In the genomic region with DNA sequence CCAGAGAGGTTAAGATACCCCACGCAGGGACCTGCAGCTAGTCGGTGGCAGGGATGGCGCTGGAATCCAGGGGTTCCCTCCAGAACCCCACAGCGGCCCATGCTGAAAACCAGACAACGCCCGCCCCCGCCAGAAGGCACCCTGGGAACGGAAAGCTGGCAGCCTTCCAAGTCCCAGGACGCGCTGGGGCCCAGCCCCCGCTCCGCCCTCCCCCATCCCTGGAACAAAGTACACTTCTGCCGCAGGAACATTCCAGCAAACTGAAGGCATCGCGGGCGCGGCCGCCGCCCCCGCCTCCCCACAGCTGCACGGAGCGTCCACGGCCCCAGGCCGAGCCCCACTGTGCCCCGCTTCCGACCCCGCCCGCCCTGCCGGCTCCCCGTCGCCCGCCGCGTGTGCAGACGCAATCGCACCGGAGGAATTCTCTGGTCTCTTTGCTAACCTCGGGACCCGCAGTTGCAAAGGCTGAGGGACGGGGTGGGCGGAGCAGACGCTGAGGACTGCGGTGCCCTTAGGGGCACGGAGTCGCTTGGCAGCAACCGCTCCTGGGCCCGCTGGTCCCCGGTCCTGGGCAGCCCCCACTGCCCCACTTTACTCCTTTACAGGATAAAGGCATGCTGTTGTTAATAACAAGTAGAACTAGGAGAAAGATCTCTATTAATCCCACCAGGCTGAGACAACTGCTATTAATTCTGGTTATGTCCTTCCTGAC, we compare ENCODE assay signal across 8 cellular contexts. TPM values are rescaled to one million over a fixed set of nuclear protein-coding genes. Genes with fewer than 3 reads are reported as not detected.
DNase-seq lines count a peak whose midpoint lies in the region; ATAC-seq and TF ChIP-seq lines count a peak whose summit lies in the region.

No MANE protein-coding gene starts in this region.

- H4K20me1 ChIP-seq in PC-3 (ENCODE audit: low read length), result no peaks in the 10 kb centered on the region

- BruUV-seq in PC-3 (replicated peaks; lab: Mats Ljungman, UMichigan), result no TSS peak

- H3K4me1 Mint-ChIP-seq in naive thymus-derived CD4-positive, alpha-beta T cell, result peaks cover 8 to 29% (median 20%) of the 10 kb centered on the region in 7 donors
- peaks cover 19% of the 10 kb centered on the region for H3K4me1 Mint-ChIP-seq in stimulated activated memory B cell treated with anti-CD40 and anti-IgM and Interleukin-4, amounts not matched to agents 10 μg/mL and 1 μg/mL and 100 μg/mL, for 72 hours

- no peak for TF ChIP-seq CTCF in PC-3 (conservative IDR thresholded peaks at IDR 0.05; ENCODE audit: low read depth, low read length)

- CTCF ChIA-PET in PC-3 (lab: Charles Lee), result no interaction called here
- CTCF ChIA-PET in naive thymus-derived CD4-positive, alpha-beta T cell (lab: Charles Lee), result interaction anchor here (0.6 kb wide), 1 partner anchor 23 kb away, joined by 3 read pairs; no protein-coding TSS in a partner anchor

- DNase-seq in SIG-M5 treated with dmso at 0.1 percent for 504 hours (lab: John Stamatoyannopoulos, UW; ENCODE audit: unreplicated experiment) (peak; percentile 60), SIG-M5 (lab: John Stamatoyannopoulos, UW) (no peak), PC-3 (peak; percentile 37), fibroblast of peridontal ligament (ENCODE audit: extremely low read depth) (peak; percentile 20), NCI-H187 treated with DMSO at 0.1 percent for 48 hours (lab: John Stamatoyannopoulos, UW) (no peak)
- DNase-seq in activated T-helper 1 cell treated with anti-CD3 and anti-CD28 coated beads, Interleukin-2, amount 50 U/mL, for 16 hours (ENCODE audit: low read depth in 1 of 2, low spot score in 1 of 2), result peak; percentile 16 to 26
- peak; percentile 6 to 50 (median 35) for DNase-seq in naive thymus-derived CD4-positive, alpha-beta T cell

- H3K36me3 ChIP-seq in PC-3 (ENCODE audit: low read depth, low read length), result no peaks in the 10 kb centered on the region
- no peaks in the 10 kb centered on the region for H3K36me3 ChIP-seq in naive thymus-derived CD4-positive, alpha-beta T cell (ENCODE audit: control insufficient read depth in 2 of 3, insufficient read depth in 3 of 3, low read length in 3 of 3)

- no peak overlapping the region for H3K27ac ChIP-seq in PC-3 (ENCODE audit: low read length)
- no peak overlapping the region for H3K27ac ChIP-seq in naive thymus-derived CD4-positive, alpha-beta T cell (ENCODE audit: low read depth, low read length)

- no peaks in the 10 kb centered on the region for H3K79me2 ChIP-seq in PC-3 (ENCODE audit: low read length)

- intact Hi-C loops in PC-3 (cut with micrococcal nuclease), result no loop called here
- intact Hi-C loops in naive thymus-derived CD4-positive, alpha-beta T cell (cut with micrococcal nuclease), result loop anchor here in 1 of 2 donors (10.0 kb wide), 1 partner anchor 420 kb away; no protein-coding TSS in a partner anchor

- no peaks in the 10 kb centered on the region for H3K27me3 ChIP-seq in PC-3 (ENCODE audit: low read length)
- H3K27me3 ChIP-seq in naive thymus-derived CD4-positive, alpha-beta T cell (ENCODE audit: control insufficient read depth in 2 of 2, insufficient read depth in 2 of 2, low read length in 2 of 2), result no peaks in the 10 kb centered on the region

- POLR2A ChIA-PET in PC-3 (lab: Charles Lee; ENCODE audit: unreplicated experiment), result no interaction called here
- POLR2A ChIA-PET in naive thymus-derived CD4-positive, alpha-beta T cell (lab: Charles Lee), result interaction anchor here (0.5 kb wide), 1 partner anchor 361 kb away, joined by 3 read pairs; no protein-coding TSS in a partner anchor

- H3F3A ChIP-seq in PC-3 (ENCODE audit: low read length, unreplicated experiment), result no peaks in the 10 kb centered on the region

- H2AFZ ChIP-seq in PC-3 (ENCODE audit: low read length), result peak overlapping the region; percentile 96

- H3K9me3 ChIP-seq in PC-3 (ENCODE audit: low read length), result no peaks in the 10 kb centered on the region
- no peaks in the 10 kb centered on the region for H3K9me3 ChIP-seq in naive thymus-derived CD4-positive, alpha-beta T cell (ENCODE audit: control insufficient read depth in 2 of 3, low read length in 3 of 3)

- peak overlapping the region; percentile 53 to 84 (median 74) for H3K4me3 Mint-ChIP-seq in naive thymus-derived CD4-positive, alpha-beta T cell
- peak overlapping the region; percentile 69 for H3K4me3 Mint-ChIP-seq in stimulated activated memory B cell treated with anti-CD40 and anti-IgM and Interleukin-4, amounts not matched to agents 10 μg/mL and 1 μg/mL and 100 μg/mL, for 72 hours

- peaks cover 0 to 2% (median 0%) of the 10 kb centered on the region in 5 donors for H3K36me3 Mint-ChIP-seq in naive thymus-derived CD4-positive, alpha-beta T cell
- peaks cover under 1% of the 10 kb centered on the region for H3K36me3 Mint-ChIP-seq in stimulated activated memory B cell treated with anti-CD40 and anti-IgM and Interleukin-4, amounts not matched to agents 10 μg/mL and 1 μg/mL and 100 μg/mL, for 72 hours

- peak overlapping the region; percentile 75 for H3K4me3 ChIP-seq in PC-3 (ENCODE audit: low read length)
- H3K4me3 ChIP-seq in naive thymus-derived CD4-positive, alpha-beta T cell (ENCODE audit: low read length), result peak overlapping the region; percentile 28

- peak; percentile 73 for ATAC-seq in PC-3
- peak; percentile 68 for ATAC-seq in naive thymus-derived CD4-positive, alpha-beta T cell
- peak; percentile 71 for ATAC-seq in stimulated activated memory B cell treated with anti-CD40 and anti-IgM and Interleukin-4, amounts not matched to agents 10 μg/mL and 1 μg/mL and 100 μg/mL, for 72 hours

- H3K27me3 Mint-ChIP-seq in naive thymus-derived CD4-positive, alpha-beta T cell, result peaks cover 5 to 25% (median 21%) of the 10 kb centered on the region in 5 donors
- H3K27me3 Mint-ChIP-seq in stimulated activated memory B cell treated with anti-CD40 and anti-IgM and Interleukin-4, amounts not matched to agents 10 μg/mL and 1 μg/mL and 100 μg/mL, for 72 hours, result peaks cover 43% of the 10 kb centered on the region

- H3K27ac Mint-ChIP-seq in naive thymus-derived CD4-positive, alpha-beta T cell, result peak overlapping the region in 1 of 9 donors; percentile 32
- H3K27ac Mint-ChIP-seq in stimulated activated memory B cell treated with anti-CD40 and anti-IgM and Interleukin-4, amounts not matched to agents 10 μg/mL and 1 μg/mL and 100 μg/mL, for 72 hours, result no peak overlapping the region

- peak overlapping the region; percentile 41 for H3K9ac ChIP-seq in PC-3 (ENCODE audit: low read length)

- H3K4me1 ChIP-seq in PC-3 (ENCODE audit: insufficient read depth, low read length), result peaks cover 16% of the 10 kb centered on the region
- no peaks in the 10 kb centered on the region for H3K4me1 ChIP-seq in naive thymus-derived CD4-positive, alpha-beta T cell (ENCODE audit: control insufficient read depth in 2 of 2, insufficient read depth in 2 of 2, low read length in 2 of 2)

- H3K4me2 ChIP-seq in PC-3 (ENCODE audit: low read length), result peak overlapping the region; percentile 90

- peaks cover 0 to 2% (median 0%) of the 10 kb centered on the region in 11 donors for H3K9me3 Mint-ChIP-seq in naive thymus-derived CD4-positive, alpha-beta T cell
- H3K9me3 Mint-ChIP-seq in stimulated activated memory B cell treated with anti-CD40 and anti-IgM and Interleukin-4, amounts not matched to agents 10 μg/mL and 1 μg/mL and 100 μg/mL, for 72 hours, result peaks cover 4% of the 10 kb centered on the region

- H3K9me2 ChIP-seq in PC-3 (replicated peaks; ENCODE audit: low read length), result no peaks in the 10 kb centered on the region

RNA-seq across cellular contexts. Expression of a gene that starts 44.8 kb away (rescaled TPM):
- total RNA-seq in PC-3 (2014; rRNA removed), result not detected in 2 replicates
- not detected for total RNA-seq in naive thymus-derived CD4-positive, alpha-beta T cell
- not detected for polyA plus RNA-seq in naive thymus-derived CD4-positive, alpha-beta T cell

RNA-seq across cellular contexts. Expression of a gene that starts 59.4 kb away (rescaled TPM):
- 0.11 and 0.35 TPM in 2 replicates for total RNA-seq in PC-3 (2014; rRNA removed)
- 1 to 10 TPM in 2 of 5 experiments, under 1 TPM in 3; 0.34 to 2.4 (median 0.62) TPM for total RNA-seq in naive thymus-derived CD4-positive, alpha-beta T cell
- polyA plus RNA-seq in naive thymus-derived CD4-positive, alpha-beta T cell, result not detected

Comparison
In these comparisons a context has a peak if more than half of its experiments do, and no peak if none do; other contexts are left out.
1. DNase-seq: peak in SIG-M5 treated with dmso at 0.1 percent for 504 hours (single experiment), PC-3 (single experiment), activated T-helper 1 cell treated with anti-CD3 and anti-CD28 coated beads, Interleukin-2, amount 50 U/mL, for 16 hours (2 of 2), fibroblast of peridontal ligament (single experiment) and naive thymus-derived CD4-positive, alpha-beta T cell (9 of 9); none in SIG-M5 (single experiment) and NCI-H187 treated with DMSO at 0.1 percent for 48 hours (single experiment).
2. Peak in every context shown above with its lines, with median percentiles within 50 percentile points of each other: ATAC-seq.